Comparison of ENCODE assay signal across 14 cellular contexts in the genomic region with DNA sequence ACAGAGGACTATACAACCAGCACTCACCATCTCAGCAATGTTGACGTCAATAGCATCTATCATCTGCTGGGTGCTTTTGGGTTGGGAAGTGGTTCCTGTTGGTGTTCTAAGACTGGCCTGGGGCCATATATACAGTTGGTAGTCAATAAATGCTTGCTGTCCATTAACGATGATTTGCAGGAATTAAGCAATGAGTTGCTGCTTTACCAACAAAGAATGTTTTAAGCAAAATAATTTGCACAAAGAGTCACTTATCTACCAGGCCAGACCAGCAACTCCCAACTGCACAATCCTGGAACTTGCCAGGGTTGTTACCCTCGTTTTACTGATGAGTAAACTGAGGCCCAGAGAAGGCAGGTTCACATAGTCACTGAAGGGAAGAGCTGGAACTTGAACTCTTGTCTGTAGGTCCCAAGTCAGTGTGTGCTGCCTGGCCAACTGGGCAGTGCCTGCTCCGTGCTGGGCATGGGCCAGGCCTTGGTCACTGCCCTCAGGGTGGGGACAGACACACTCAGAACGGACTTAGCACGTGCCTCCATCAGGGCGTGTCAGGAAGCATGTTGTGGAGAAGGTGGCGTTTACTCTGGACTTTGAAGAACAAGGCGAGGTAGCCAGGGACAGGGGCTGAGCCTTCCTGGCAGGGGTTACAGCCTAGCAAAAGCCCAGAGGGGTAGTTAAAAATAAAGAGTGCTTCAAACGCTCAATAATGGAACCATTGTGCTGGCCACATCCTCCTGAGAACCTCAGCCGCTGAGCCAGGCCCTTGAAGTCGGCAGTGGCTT. TPM values are rescaled to one million over a fixed set of nuclear protein-coding genes. Genes with fewer than 3 reads are reported as not detected.
DNase-seq lines count a peak whose midpoint lies in the region; ATAC-seq and TF ChIP-seq lines count a peak whose summit lies in the region.
"Had no signal": no experiment of that assay in that cellular context is flagged by ENCODE, and none has a peak within 500 bp of the region (broad histone marks: within the 10 kb centered on the region; RNA-seq: fewer than 3 reads in every experiment).

No MANE protein-coding gene starts in this region.

- 67 to 73% methylated on average over 12 of the region's 12 CpGs for whole genome bisulfite sequencing in heart right ventricle, 2 donors
- no CpG with 5 or more reads among the region's 12 CpGs for WGBS in mesendoderm (ENCODE audit: extremely low coverage, insufficient coverage, low lambda C conversion rate)

- H3K27me3 Mint-ChIP-seq in activated naive CD8-positive, alpha-beta T cell treated with anti-CD3 and anti-CD28 coated beads, Interleukin-2, amount 10 ng/mL, durations not matched to agents 7 days and 5 days: no peaks in the 10 kb centered on the region
- H3K27me3 Mint-ChIP-seq: activated CD4-positive, alpha-beta memory T cell treated with anti-CD3 and anti-CD28 coated beads for 36 hours; stimulated activated naive CD8-positive, alpha-beta T cell treated with anti-CD3 and anti-CD28 coated beads, Interleukin-15, Interleukin-2, amounts not matched to agents 100 ng/mL and 50 ng/mL, for 24 hours had no signal

- ATAC-seq in heart right ventricle: no peak
- peak; percentile 80 for ATAC-seq in activated naive CD8-positive, alpha-beta T cell treated with anti-CD3 and anti-CD28 coated beads, Interleukin-2, amount 10 ng/mL, durations not matched to agents 7 days and 5 days (ENCODE audit: low read depth)
- ATAC-seq in upper lobe of right lung: peak; percentile 62

- no peak overlapping the region for H3K4me2 ChIP-seq in mesendoderm (ENCODE audit: low read length)

- H3K4me3 ChIP-seq in cardiac muscle cell (no peak overlapping the region), heart right ventricle (no peak overlapping the region), mesendoderm (ENCODE audit: low read length) (no peak overlapping the region), upper lobe of right lung (no peak overlapping the region), right atrium auricular region (no peak overlapping the region)
- H3K4me3 ChIP-seq: GM23248 had no signal

- H4K8ac ChIP-seq in mesendoderm (ENCODE audit: low read depth, low read length): no peak overlapping the region

- H2BK5ac ChIP-seq in mesendoderm (ENCODE audit: low read length): peak overlapping the region; percentile 71

- H3K4ac ChIP-seq in mesendoderm (ENCODE audit: low read depth, low read length): no peak overlapping the region

- H3K9me3 ChIP-seq in cardiac muscle cell (ENCODE audit: low read depth): no peaks in the 10 kb centered on the region
- H3K9me3 ChIP-seq in heart right ventricle: no peaks in the 10 kb centered on the region
- no peaks in the 10 kb centered on the region for H3K9me3 ChIP-seq in upper lobe of right lung
- no peaks in the 10 kb centered on the region for H3K9me3 ChIP-seq in right atrium auricular region

- H3K27ac ChIP-seq in cardiac muscle cell (peak overlapping the region; percentile 25), heart right ventricle (no peak overlapping the region), mesendoderm (ENCODE audit: low read depth, low read length) (no peak overlapping the region), upper lobe of right lung (peak overlapping the region; percentile 51), right atrium auricular region (no peak overlapping the region)
- H3K27ac ChIP-seq: C4-2B, GM23248 had no signal

- peak overlapping the region; percentile 85 for H3K27ac Mint-ChIP-seq in activated naive CD8-positive, alpha-beta T cell treated with anti-CD3 and anti-CD28 coated beads, Interleukin-2, amount 10 ng/mL, durations not matched to agents 7 days and 5 days
- H3K27ac Mint-ChIP-seq: activated CD4-positive, alpha-beta memory T cell treated with anti-CD3 and anti-CD28 coated beads for 36 hours; stimulated activated naive CD8-positive, alpha-beta T cell treated with anti-CD3 and anti-CD28 coated beads, Interleukin-15, Interleukin-2, amounts not matched to agents 100 ng/mL and 50 ng/mL, for 24 hours had no signal

- H3K36me3 ChIP-seq in cardiac muscle cell (no peaks in the 10 kb centered on the region), heart right ventricle (no peaks in the 10 kb centered on the region), mesendoderm (ENCODE audit: control insufficient read depth, insufficient read depth, low read length) (no peaks in the 10 kb centered on the region), upper lobe of right lung (no peaks in the 10 kb centered on the region), right atrium auricular region (no peaks in the 10 kb centered on the region)

- POLR2A ChIA-PET in activated naive CD8-positive, alpha-beta T cell treated with anti-CD3 and anti-CD28 coated beads, Interleukin-2, amount 10 ng/mL, durations not matched to agents 7 days and 5 days (lab: Charles Lee): interaction anchor here (0.5 kb wide), 1 partner anchor 19 kb away, joined by 3 read pairs; no protein-coding TSS in a partner anchor

- peaks cover 27% of the 10 kb centered on the region for H3K4me1 Mint-ChIP-seq in activated naive CD8-positive, alpha-beta T cell treated with anti-CD3 and anti-CD28 coated beads, Interleukin-2, amount 10 ng/mL, durations not matched to agents 7 days and 5 days

- H3K23ac ChIP-seq in mesendoderm (ENCODE audit: low read length): no peak overlapping the region

- H3K79me1 ChIP-seq in mesendoderm (ENCODE audit: low read length): peaks cover 15% of the 10 kb centered on the region

- TF ChIP-seq CTCF in cardiac muscle cell (IDR thresholded peaks at IDR 0.05; ENCODE audit: low read depth, low read length) (no peak), heart right ventricle (IDR thresholded peaks at IDR 0.05) (no peak), upper lobe of right lung (IDR thresholded peaks at IDR 0.05) (no peak), right atrium auricular region (IDR thresholded peaks at IDR 0.05) (no peak)

- intact Hi-C loops in heart right ventricle (cut with DNase I): no loop called here
- intact Hi-C loops in upper lobe of right lung (cut with DNase I): no loop called here

- H3K4me1 ChIP-seq in cardiac muscle cell (ENCODE audit: low read depth) (no peaks in the 10 kb centered on the region), heart right ventricle (peaks cover 0 to 25% (median 9%) of the 10 kb centered on the region in 9 donors), mesendoderm (ENCODE audit: control insufficient read depth, low read depth, low read length) (no peaks in the 10 kb centered on the region), upper lobe of right lung (peaks cover 12% of the 10 kb centered on the region), right atrium auricular region (peaks cover 0 to 16% of the 10 kb centered on the region in 2 donors)

- H3K9me3 Mint-ChIP-seq in activated naive CD8-positive, alpha-beta T cell treated with anti-CD3 and anti-CD28 coated beads, Interleukin-2, amount 10 ng/mL, durations not matched to agents 7 days and 5 days: no peaks in the 10 kb centered on the region
- H3K9me3 Mint-ChIP-seq: activated CD4-positive, alpha-beta memory T cell treated with anti-CD3 and anti-CD28 coated beads for 36 hours; stimulated activated naive CD8-positive, alpha-beta T cell treated with anti-CD3 and anti-CD28 coated beads, Interleukin-15, Interleukin-2, amounts not matched to agents 100 ng/mL and 50 ng/mL, for 24 hours had no signal

- H3K4me3 Mint-ChIP-seq in activated naive CD8-positive, alpha-beta T cell treated with anti-CD3 and anti-CD28 coated beads, Interleukin-2, amount 10 ng/mL, durations not matched to agents 7 days and 5 days: peak overlapping the region; percentile 52
- H3K4me3 Mint-ChIP-seq: activated CD4-positive, alpha-beta memory T cell treated with anti-CD3 and anti-CD28 coated beads for 36 hours; stimulated activated naive CD8-positive, alpha-beta T cell treated with anti-CD3 and anti-CD28 coated beads, Interleukin-15, Interleukin-2, amounts not matched to agents 100 ng/mL and 50 ng/mL, for 24 hours had no signal

- H3K36me3 Mint-ChIP-seq in activated naive CD8-positive, alpha-beta T cell treated with anti-CD3 and anti-CD28 coated beads, Interleukin-2, amount 10 ng/mL, durations not matched to agents 7 days and 5 days: no peaks in the 10 kb centered on the region
- H3K36me3 Mint-ChIP-seq: activated CD4-positive, alpha-beta memory T cell treated with anti-CD3 and anti-CD28 coated beads for 36 hours had no signal

- H3K56ac ChIP-seq in mesendoderm (ENCODE audit: low read length): peak overlapping the region; percentile 63

- H3K27me3 ChIP-seq in cardiac muscle cell (no peaks in the 10 kb centered on the region), heart right ventricle (peaks cover 0 to 22% (median 0%) of the 10 kb centered on the region in 7 donors), mesendoderm (ENCODE audit: insufficient read depth, low read length, poor library complexity) (no peaks in the 10 kb centered on the region), upper lobe of right lung (no peaks in the 10 kb centered on the region), right atrium auricular region (no peaks in the 10 kb centered on the region)

- H2BK15ac ChIP-seq in mesendoderm (replicated peaks; ENCODE audit: low read depth): no peak overlapping the region

- H3K79me2 ChIP-seq in mesendoderm (ENCODE audit: control insufficient read depth, insufficient read depth, low read length): peaks cover 18% of the 10 kb centered on the region

- no peak for DNase-seq in cardiac muscle cell (ENCODE audit: low read depth in 1 of 2, low spot score in 1 of 2)
- DNase-seq in heart right ventricle: no peak
- DNase-seq in activated naive CD8-positive, alpha-beta T cell treated with anti-CD3 and anti-CD28 coated beads, Interleukin-2, amount 10 ng/mL, durations not matched to agents 7 days and 5 days: peak; percentile 54
- no peak for DNase-seq in mesendoderm
- DNase-seq in upper lobe of right lung: peak; percentile 86
- DNase-seq in GM03348 (ENCODE audit: low spot score): no peak
- DNase-seq in right atrium auricular region (ENCODE audit: low spot score): no peak
- no peak for DNase-seq in activated T-cell treated with anti-CD3 and anti-CD28 coated beads for 4 hours
- DNase-seq: activated CD4-positive, alpha-beta memory T cell treated with anti-CD3 and anti-CD28 coated beads for 36 hours; NCI-H1105 treated with DMSO at 0.1 percent for 48 hours; SHP77 had no signal

- no peak overlapping the region for H2BK120ac ChIP-seq in mesendoderm (ENCODE audit: low read depth, low read length)

- H2AK5ac ChIP-seq in mesendoderm (ENCODE audit: low read length): peak overlapping the region; percentile 75

- no peak overlapping the region for H3K18ac ChIP-seq in mesendoderm (ENCODE audit: low read length)

- H4K5ac ChIP-seq in mesendoderm (ENCODE audit: low read length): no peak overlapping the region

- H3K9ac ChIP-seq in mesendoderm (ENCODE audit: low read length): no peak overlapping the region
- H3K9ac ChIP-seq: GM23248 had no signal

RNA-seq across cellular contexts. Expression of a gene that starts 2.5 kb away (rescaled TPM):
- 26.5 and 34.3 TPM in 2 replicates for total RNA-seq in cardiac muscle cell
- 26.2 and 34.7 TPM in 2 replicates for polyA plus RNA-seq in cardiac muscle cell
- total RNA-seq in heart right ventricle: 10 to 100 TPM in 1 of 10 donors, 1 to 10 TPM in 9; 1.9 to 10.8 (median 3.6) TPM
- 1 to 10 TPM; 4.7 to 5.2 TPM for polyA plus RNA-seq in heart right ventricle
- 1 to 10 TPM; 4.5 to 5.6 TPM for total RNA-seq in activated naive CD8-positive, alpha-beta T cell treated with anti-CD3 and anti-CD28 coated beads, Interleukin-2, amount 10 ng/mL, durations not matched to agents 7 days and 5 days
- polyA plus RNA-seq in mesendoderm (2013, experiment 1 of 2): 18.4 TPM
- polyA plus RNA-seq in mesendoderm (2013, experiment 2 of 2): 19.3 TPM
- total RNA-seq in upper lobe of right lung: 64.0 TPM
- total RNA-seq in right atrium auricular region: 10 to 100 TPM in 1 of 2 donors, 1 to 10 TPM in 1; 6.9 to 14.3 TPM

RNA-seq across cellular contexts. Expression of a gene that starts 53.9 kb away (rescaled TPM):
- total RNA-seq in cardiac muscle cell: 27.7 and 34.7 TPM in 2 replicates
- 111 and 115 TPM in 2 replicates for polyA plus RNA-seq in cardiac muscle cell
- total RNA-seq in heart right ventricle: 10 to 100 TPM; 17.8 to 24.9 (median 20.4) TPM
- polyA plus RNA-seq in heart right ventricle: 10 to 100 TPM; 18.4 to 52.3 TPM
- 10 to 100 TPM; 12.0 to 13.4 TPM for total RNA-seq in activated naive CD8-positive, alpha-beta T cell treated with anti-CD3 and anti-CD28 coated beads, Interleukin-2, amount 10 ng/mL, durations not matched to agents 7 days and 5 days
- 53.9 TPM for polyA plus RNA-seq in mesendoderm (2013, experiment 1 of 2)
- 53.4 TPM for polyA plus RNA-seq in mesendoderm (2013, experiment 2 of 2)
- total RNA-seq in upper lobe of right lung: 30.8 TPM
- 10 to 100 TPM; 13.1 to 17.8 TPM for total RNA-seq in right atrium auricular region

Comparison
In these comparisons a context has a peak if more than half of its experiments do, and no peak if none do; other contexts are left out.
1. H3K27ac ChIP-seq: peak in cardiac muscle cell (single experiment) and upper lobe of right lung (single experiment); none in heart right ventricle (0 of 10), mesendoderm (single experiment) and right atrium auricular region (0 of 2).
2. DNase-seq: peak in activated naive CD8-positive, alpha-beta T cell treated with anti-CD3 and anti-CD28 coated beads, Interleukin-2, amount 10 ng/mL, durations not matched to agents 7 days and 5 days (single experiment) and upper lobe of right lung (single experiment); none in cardiac muscle cell (0 of 2), heart right ventricle (0 of 2), mesendoderm (single experiment), GM03348 (single experiment), right atrium auricular region (single experiment) and activated T-cell treated with anti-CD3 and anti-CD28 coated beads for 4 hours (single experiment).
3. ATAC-seq: peak in activated naive CD8-positive, alpha-beta T cell treated with anti-CD3 and anti-CD28 coated beads, Interleukin-2, amount 10 ng/mL, durations not matched to agents 7 days and 5 days (single experiment) and upper lobe of right lung (single experiment); none in heart right ventricle (0 of 8).